In the genomic region with DNA sequence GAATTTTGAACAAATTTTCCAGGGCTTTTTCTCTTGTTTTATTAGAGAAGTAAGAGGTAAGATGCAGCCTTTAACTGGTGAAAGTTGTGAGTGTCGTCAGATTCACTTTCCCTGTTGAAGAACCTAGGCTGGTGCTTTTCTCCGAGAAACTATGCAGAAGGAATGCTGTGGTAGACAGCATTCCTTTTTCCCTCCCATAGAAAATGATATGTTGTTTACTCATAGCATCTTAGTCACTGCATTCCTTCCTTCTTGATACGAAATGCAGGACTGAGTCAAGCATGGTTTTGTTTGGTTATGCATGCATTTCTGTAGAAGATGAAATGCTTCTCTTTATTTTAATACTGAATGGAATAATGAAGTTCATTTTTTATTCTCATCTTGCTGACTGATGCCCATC, we compare ENCODE assay signal across 13 cellular contexts. TPM values are rescaled to one million over a fixed set of nuclear protein-coding genes. Genes with fewer than 3 reads are reported as not detected.
A peak's percentile ranks its signal among the peaks of the same experiment; 100 is the strongest.
DNase-seq lines count a peak whose midpoint lies in the region; ATAC-seq and TF ChIP-seq lines count a peak whose summit lies in the region.
"Had no signal": no experiment of that assay in that cellular context is flagged by ENCODE, and none has a peak within 500 bp of the region (broad histone marks: within the 10 kb centered on the region; RNA-seq: fewer than 3 reads in every experiment).

No MANE protein-coding gene starts in this region.

- TF ChIP-seq POLR2A in gastroesophageal sphincter (IDR thresholded peaks at IDR 0.05) = no peak

- ATAC-seq in HG03439 (IDR thresholded peaks at IDR 0.05; ENCODE audit: unreplicated experiment) (no peak), gastroesophageal sphincter (no peak), Right ventricle myocardium inferior (no peak)
- ATAC-seq in stimulated activated effector memory CD8-positive, alpha-beta T cell treated with anti-CD3 and anti-CD28 coated beads, Interleukin-12 subunit alpha, Interleukin-12 subunit beta, amount 100 ng/mL, for 72 hours = no peak

- H3K27me3 ChIP-seq in gastroesophageal sphincter = peaks cover 16% of the 10 kb centered on the region

- H3K4me3 ChIP-seq in mesodermal cell (ENCODE audit: extremely low read depth, insufficient read depth, low read length, poor library complexity, severe bottlenecking) (no peak overlapping the region), gastroesophageal sphincter (no peak overlapping the region)

- no peak overlapping the region for H3K4me3 Mint-ChIP-seq in stimulated activated effector memory CD8-positive, alpha-beta T cell treated with anti-CD3 and anti-CD28 coated beads, Interleukin-12 subunit alpha, Interleukin-12 subunit beta, amount 100 ng/mL, for 72 hours
- H3K4me3 Mint-ChIP-seq: CD4-positive, alpha-beta T cell; neural crest cell had no signal

- TF ChIP-seq EP300 in gastroesophageal sphincter (IDR thresholded peaks at IDR 0.05) = no peak

- H3K9me3 ChIP-seq in mesodermal cell (ENCODE audit: control insufficient read depth, low read length) = no peaks in the 10 kb centered on the region
- no peaks in the 10 kb centered on the region for H3K9me3 ChIP-seq in gastroesophageal sphincter

- peaks cover 19% of the 10 kb centered on the region for H3K4me1 ChIP-seq in mesodermal cell (ENCODE audit: control insufficient read depth, insufficient read depth, low read length, poor library complexity, severe bottlenecking)
- H3K4me1 ChIP-seq in gastroesophageal sphincter = peaks cover 0 to 13% (median 0%) of the 10 kb centered on the region in 3 donors

- H3K9me3 Mint-ChIP-seq in stimulated activated effector memory CD8-positive, alpha-beta T cell treated with anti-CD3 and anti-CD28 coated beads, Interleukin-12 subunit alpha, Interleukin-12 subunit beta, amount 100 ng/mL, for 72 hours = no peaks in the 10 kb centered on the region
- H3K9me3 Mint-ChIP-seq: neural crest cell had no signal

- no peaks in the 10 kb centered on the region for H3K4me1 Mint-ChIP-seq in stimulated activated effector memory CD8-positive, alpha-beta T cell treated with anti-CD3 and anti-CD28 coated beads, Interleukin-12 subunit alpha, Interleukin-12 subunit beta, amount 100 ng/mL, for 72 hours
- H3K4me1 Mint-ChIP-seq: neural crest cell had no signal

- no peaks in the 10 kb centered on the region for H3K36me3 Mint-ChIP-seq in stimulated activated effector memory CD8-positive, alpha-beta T cell treated with anti-CD3 and anti-CD28 coated beads, Interleukin-12 subunit alpha, Interleukin-12 subunit beta, amount 100 ng/mL, for 72 hours

- DNase-seq in AG08395 (ENCODE audit: low spot score) (peak; percentile 90), M059J (ENCODE audit: low read depth) (peak; percentile 92), dedifferentiated amniotic fluid mesenchymal stem cell (ENCODE audit: extremely low spot score) (peak; percentile 95), Right ventricle myocardium inferior (ENCODE audit: missing footprints) (no peak)
- DNase-seq in stimulated activated effector memory CD8-positive, alpha-beta T cell treated with anti-CD3 and anti-CD28 coated beads, Interleukin-12 subunit alpha, Interleukin-12 subunit beta, amount 100 ng/mL, for 72 hours (ENCODE audit: low spot score in 2 of 2) = no peak
- DNase-seq: activated T-cell treated with anti-CD3 and anti-CD28 coated beads, Interleukin-2, amount 50 U/mL, for 1 hour; CD4-positive, alpha-beta T cell; NCI-H82 had no signal

- H3K27ac Mint-ChIP-seq in stimulated activated effector memory CD8-positive, alpha-beta T cell treated with anti-CD3 and anti-CD28 coated beads, Interleukin-12 subunit alpha, Interleukin-12 subunit beta, amount 100 ng/mL, for 72 hours = no peak overlapping the region
- H3K27ac Mint-ChIP-seq: CD4-positive, alpha-beta T cell had no signal

- H3K36me3 ChIP-seq in mesodermal cell (ENCODE audit: control insufficient read depth, insufficient read depth, low read length) (no peaks in the 10 kb centered on the region), gastroesophageal sphincter (no peaks in the 10 kb centered on the region)

- TF ChIP-seq CTCF in gastroesophageal sphincter (IDR thresholded peaks at IDR 0.05) = no peak

- intact Hi-C loops in Right ventricle myocardium inferior (cut with DNase I) = no loop called here

- no CpG with 5 or more reads among the region's 3 CpGs for WGBS in mesodermal cell (ENCODE audit: insufficient coverage in 2 of 2), 2 experiments
- WGBS in gastroesophageal sphincter (ENCODE audit: low coverage in 1 of 2), 2 donors = 21 to 40% methylated on average over 1 to 3 of the region's 3 CpGs

- peak overlapping the region; percentile 77 for H3K27ac ChIP-seq in mesodermal cell (ENCODE audit: low read depth, low read length, severe bottlenecking)
- no peak overlapping the region for H3K27ac ChIP-seq in gastroesophageal sphincter
- H3K27ac ChIP-seq: KMS-11 had no signal

RNA-seq across cellular contexts. Expression of a gene that starts 3.4 kb away (rescaled TPM):
- total RNA-seq in M059J (2014; rRNA removed; shearing (Covaris generic)) = 13.9 and 21.4 TPM in 2 replicates
- polyA plus RNA-seq in mesodermal cell (2013, experiment 1 of 2) = 0.15 TPM
- polyA plus RNA-seq in mesodermal cell (2013, experiment 2 of 2) = not detected
- total RNA-seq in gastroesophageal sphincter (10 to 100 TPM in 2 of 4 donors, 1 to 10 TPM in 2; 8.6 to 28.0 (median 12.8) TPM), Right ventricle myocardium inferior (8.6 TPM)
- total RNA-seq: CD4-positive, alpha-beta T cell; neural crest cell had no signal

RNA-seq across cellular contexts. Expression of a gene that starts 39.6 kb away (rescaled TPM):
- 0.17 and 1.4 TPM in 2 replicates for total RNA-seq in M059J (2014; rRNA removed; shearing (Covaris generic))
- 0.11 TPM for polyA plus RNA-seq in mesodermal cell (2013, experiment 1 of 2)
- 0.05 TPM for polyA plus RNA-seq in mesodermal cell (2013, experiment 2 of 2)
- total RNA-seq in gastroesophageal sphincter = 1 to 10 TPM in 2 of 4 donors, under 1 TPM in 2; 0.12 to 2.0 (median 0.66) TPM
- 8.7 TPM for total RNA-seq in Right ventricle myocardium inferior
- total RNA-seq: CD4-positive, alpha-beta T cell had no signal

Comparison
In these comparisons a context has a peak if more than half of its experiments do, and no peak if none do; other contexts are left out.
1. DNase-seq: peak in AG08395 (single experiment), M059J (single experiment) and dedifferentiated amniotic fluid mesenchymal stem cell (single experiment); none in stimulated activated effector memory CD8-positive, alpha-beta T cell treated with anti-CD3 and anti-CD28 coated beads, Interleukin-12 subunit alpha, Interleukin-12 subunit beta, amount 100 ng/mL, for 72 hours (0 of 2) and Right ventricle myocardium inferior (single experiment).